In the genomic region with DNA sequence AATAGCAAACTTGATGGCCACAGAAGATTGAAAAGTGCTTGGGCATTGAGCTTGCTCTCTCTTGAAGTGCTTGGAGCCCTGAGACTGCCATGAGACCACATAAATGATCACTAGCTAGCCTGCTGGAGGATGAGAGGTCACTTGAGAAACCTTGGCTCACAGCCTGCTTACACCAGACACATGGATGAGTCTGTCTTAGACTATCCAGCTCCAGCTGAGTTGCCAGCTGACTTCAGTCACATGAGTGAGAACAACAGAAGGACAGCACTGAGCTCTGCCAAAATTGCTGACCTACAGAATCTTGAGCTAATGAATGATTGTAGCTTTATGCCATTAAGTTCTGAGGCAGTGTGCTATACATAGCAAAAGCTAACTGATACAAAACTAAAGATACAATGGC, we compare ENCODE assay signal across 9 cellular contexts. TPM values are rescaled to one million over a fixed set of nuclear protein-coding genes. Genes with fewer than 3 reads are reported as not detected.
A peak's percentile ranks its signal among the peaks of the same experiment; 100 is the strongest.
DNase-seq lines count a peak whose midpoint lies in the region; ATAC-seq and TF ChIP-seq lines count a peak whose summit lies in the region.
"Had no signal": no experiment of that assay in that cellular context is flagged by ENCODE, and none has a peak within 500 bp of the region (broad histone marks: within the 10 kb centered on the region; RNA-seq: fewer than 3 reads in every experiment).

No MANE protein-coding gene starts in this region.

- no peak overlapping the region for H3K4me3 ChIP-seq in HFF-Myc (replicated peaks; ENCODE audit: low read depth, low read length)
- no peak overlapping the region for H3K4me3 ChIP-seq in skeletal muscle cell (ENCODE audit: low read depth, low read length)

- in situ Hi-C loops in SK-MEL-5 (cut with HindIII; ENCODE audit: low pct_unique_long_range_greater_than_20kb, low sequenced_read_pairs) = no loop called here

- DNase-seq in HFF-Myc (ENCODE audit: extremely low read depth, low read depth) (peak; percentile 68), SK-MEL-5 (ENCODE audit: low read depth, low spot score) (peak; percentile 94), glomerular visceral epithelial cell (ENCODE audit: extremely low spot score) (peak; percentile 86), skeletal muscle cell (ENCODE audit: low read depth) (peak; percentile 93), NCI-H1436 (lab: John Stamatoyannopoulos, UW) (no peak), NCI-H187 treated with DMSO at 0.1 percent for 48 hours (lab: John Stamatoyannopoulos, UW) (no peak), SHP77 treated with DMSO at 0.1 percent for 48 hours (lab: John Stamatoyannopoulos, UW) (no peak)
- DNase-seq: stimulated activated CD4-positive, alpha-beta T cell treated with anti-CD3 and anti-CD28 coated beads, Interleukin-4, amount 100 ng/mL, for 24 hours had no signal

- no peak for ATAC-seq in HG02678 (IDR thresholded peaks at IDR 0.05; ENCODE audit: unreplicated experiment)

- no peak for TF ChIP-seq CTCF in HFF-Myc (IDR thresholded peaks at IDR 0.05; ENCODE audit: low read depth, low read length, missing control alignments)

RNA-seq across cellular contexts. Expression of a gene that starts 18.1 kb away (rescaled TPM):
- 25.9 and 27.7 TPM in 2 replicates for total RNA-seq in SK-MEL-5 (2014; rRNA removed; shearing (Covaris generic))
- polyA plus RNA-seq in SK-MEL-5 (2015; cell fraction: cytosol; rRNA removed) = 7.8 and 8.8 TPM in 2 replicates
- 194 and 217 TPM in 2 replicates for polyA plus RNA-seq in SK-MEL-5 (2015; cell fraction: nucleus; rRNA removed)

Comparison
In these comparisons a context has a peak if more than half of its experiments do, and no peak if none do; other contexts are left out.
1. DNase-seq: peak in HFF-Myc (single experiment), SK-MEL-5 (single experiment), glomerular visceral epithelial cell (single experiment) and skeletal muscle cell (single experiment); none in NCI-H1436 (single experiment), NCI-H187 treated with DMSO at 0.1 percent for 48 hours (single experiment) and SHP77 treated with DMSO at 0.1 percent for 48 hours (single experiment).